In the genomic region with DNA sequence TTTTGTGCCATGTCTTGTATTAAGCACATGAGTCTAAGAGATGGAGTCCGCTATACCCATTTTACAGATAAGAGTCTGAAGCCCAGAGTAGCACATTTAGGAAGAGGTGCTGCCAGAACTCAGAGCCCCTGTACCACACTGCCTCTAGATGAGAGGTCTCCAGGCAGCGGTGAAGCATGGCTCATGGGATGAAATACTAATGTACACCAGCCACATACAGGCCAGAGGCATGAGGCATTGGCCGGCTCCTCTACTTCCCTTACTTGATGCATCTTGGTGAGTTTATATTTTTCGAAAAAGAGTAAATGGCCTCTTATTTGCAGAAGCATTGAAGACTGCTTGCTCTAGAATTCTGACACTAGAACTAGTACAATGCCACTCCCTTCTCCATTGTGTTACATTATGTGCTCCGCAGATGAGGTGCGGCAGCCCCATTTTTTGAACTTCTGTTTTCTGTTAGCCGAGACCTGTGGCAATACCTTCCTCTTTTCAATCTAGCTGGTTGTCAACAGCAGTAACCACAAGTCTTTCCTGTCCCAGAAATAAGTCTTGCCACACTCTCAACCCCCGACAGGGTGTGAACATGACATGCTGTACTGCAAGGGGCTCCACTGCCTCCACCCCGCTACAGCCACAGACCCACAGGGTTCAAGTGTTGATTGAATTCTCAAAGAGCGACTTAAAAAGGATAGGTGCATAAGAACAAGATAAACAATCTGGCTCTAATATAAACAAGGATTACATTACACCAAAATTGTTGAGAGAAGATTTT, we compare ENCODE assay signal across 9 cellular contexts.
A peak's percentile ranks its signal among the peaks of the same experiment; 100 is the strongest.
DNase-seq lines count a peak whose midpoint lies in the region; ATAC-seq and TF ChIP-seq lines count a peak whose summit lies in the region.
"Had no signal": no experiment of that assay in that cellular context is flagged by ENCODE, and none has a peak within 500 bp of the region (broad histone marks: within the 10 kb centered on the region; RNA-seq: fewer than 3 reads in every experiment).

No MANE protein-coding gene starts in this region.

- peaks cover 12% of the 10 kb centered on the region for H3K36me3 Mint-ChIP-seq in activated T-helper 17 cell treated with anti-CD3 and anti-CD28 coated beads, Interleukin-2, amount 50 U/mL, for 72 hours (ENCODE audit: low read depth)
- peaks cover 14% of the 10 kb centered on the region for H3K36me3 Mint-ChIP-seq in WTC11

- TF ChIP-seq CTCF in GM06990 (IDR thresholded peaks at IDR 0.05; ENCODE audit: insufficient read depth, low read length, poor library complexity, severe bottlenecking): peak; percentile 6
- no peak for TF ChIP-seq CTCF in NB4 (IDR thresholded peaks at IDR 0.05; ENCODE audit: low read depth, low read length)
- TF ChIP-seq CTCF in omental fat pad (IDR thresholded peaks at IDR 0.05): no peak
- no peak for TF ChIP-seq CTCF in WTC11 (IDR thresholded peaks at IDR 0.05)

- DNase-seq in GM06990 (ENCODE audit: extremely low read depth, insufficient read length) (peak; percentile 77), NB4 (ENCODE audit: low read depth) (peak; percentile 96), left kidney (ENCODE audit: low read depth, low spot score) (peak; percentile 56), omental fat pad (ENCODE audit: low spot score) (no peak), WTC11 (ENCODE audit: low spot score) (no peak)
- peak; percentile 58 to 91 (median 78) for DNase-seq in stimulated activated naive CD4-positive, alpha-beta T cell (lab: John Stamatoyannopoulos, UW)

- TF ChIP-seq POLR2A in NB4 (IDR thresholded peaks at IDR 0.05; ENCODE audit: extremely low read depth, insufficient read length): peak; percentile 23

- peak; percentile 65 for ATAC-seq in GM21737 (IDR thresholded peaks at IDR 0.05; ENCODE audit: unreplicated experiment)
- ATAC-seq in activated T-helper 17 cell treated with anti-CD3 and anti-CD28 coated beads, Interleukin-2, amount 50 U/mL, for 72 hours (replicated peaks): peak; percentile 57
- ATAC-seq in omental fat pad (ENCODE audit: low FRiP score): no peak
- ATAC-seq in WTC11: no peak

- H3K4me3 Mint-ChIP-seq in activated T-helper 17 cell treated with anti-CD3 and anti-CD28 coated beads, Interleukin-2, amount 50 U/mL, for 72 hours: no peak overlapping the region
- H3K4me3 Mint-ChIP-seq in WTC11: no peak overlapping the region

- H3K4me3 ChIP-seq in GM06990 (replicated peaks; ENCODE audit: low read depth, low read length): peak overlapping the region; percentile 82
- peak overlapping the region; percentile 96 for H3K4me3 ChIP-seq in NB4 (ENCODE audit: low read depth, low read length)

- H3K27me3 Mint-ChIP-seq in activated T-helper 17 cell treated with anti-CD3 and anti-CD28 coated beads, Interleukin-2, amount 50 U/mL, for 72 hours: no peaks in the 10 kb centered on the region
- peaks cover 5% of the 10 kb centered on the region for H3K27me3 Mint-ChIP-seq in WTC11 (ENCODE audit: low read depth)

- no peaks in the 10 kb centered on the region for H3K27me3 ChIP-seq in GM06990 (replicated peaks; ENCODE audit: control insufficient read depth, insufficient read depth, low read length)
- H3K27me3 ChIP-seq: vagina had no signal

- H3K36me3 ChIP-seq in GM06990 (ENCODE audit: control insufficient read depth, insufficient read depth, low read length): no peaks in the 10 kb centered on the region
- H3K36me3 ChIP-seq: vagina had no signal

- no peak overlapping the region for H3K27ac Mint-ChIP-seq in activated T-helper 17 cell treated with anti-CD3 and anti-CD28 coated beads, Interleukin-2, amount 50 U/mL, for 72 hours
- H3K27ac Mint-ChIP-seq in WTC11: no peak overlapping the region

- POLR2A ChIA-PET in WTC11 (lab: Charles Lee): no interaction called here

- peaks cover 33% of the 10 kb centered on the region for H3K4me1 Mint-ChIP-seq in activated T-helper 17 cell treated with anti-CD3 and anti-CD28 coated beads, Interleukin-2, amount 50 U/mL, for 72 hours
- H3K4me1 Mint-ChIP-seq in WTC11: peaks cover 34% of the 10 kb centered on the region

- peaks cover 4% of the 10 kb centered on the region for H3K9me3 Mint-ChIP-seq in activated T-helper 17 cell treated with anti-CD3 and anti-CD28 coated beads, Interleukin-2, amount 50 U/mL, for 72 hours
- peaks cover 14% of the 10 kb centered on the region for H3K9me3 Mint-ChIP-seq in WTC11

- CTCF ChIA-PET in WTC11 (lab: Charles Lee): interaction anchor here (3.2 kb wide), 2 partner anchors 67 to 108 kb away, joined by 13 to 20 read pairs; no protein-coding TSS in a partner anchor

TF ChIP-seq in WTC11, 78 proteins besides CTCF, POLR2A, EP300 and RAD21:
- no peak for TF ChIP-seq SP1 (CRISPR knock-in tag; conservative IDR thresholded peaks at IDR 0.05)
- TF ChIP-seq, protein P1, sequence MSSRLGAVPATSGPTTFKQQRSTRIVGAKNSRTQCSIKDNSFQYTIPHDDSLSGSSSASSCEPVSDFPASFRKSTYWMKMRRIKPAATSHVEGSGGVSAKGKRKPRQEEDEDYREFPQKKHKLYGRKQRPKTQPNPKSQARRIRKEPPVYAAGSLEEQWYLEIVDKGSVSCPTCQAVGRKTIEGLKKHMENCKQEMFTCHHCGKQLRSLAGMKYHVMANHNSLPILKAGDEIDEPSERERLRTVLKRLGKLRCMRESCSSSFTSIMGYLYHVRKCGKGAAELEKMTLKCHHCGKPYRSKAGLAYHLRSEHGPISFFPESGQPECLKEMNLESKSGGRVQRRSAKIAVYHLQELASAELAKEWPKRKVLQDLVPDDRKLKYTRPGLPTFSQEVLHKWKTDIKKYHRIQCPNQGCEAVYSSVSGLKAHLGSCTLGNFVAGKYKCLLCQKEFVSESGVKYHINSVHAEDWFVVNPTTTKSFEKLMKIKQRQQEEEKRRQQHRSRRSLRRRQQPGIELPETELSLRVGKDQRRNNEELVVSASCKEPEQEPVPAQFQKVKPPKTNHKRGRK (CRISPR knock-in tag; IDR thresholded peaks at IDR 0.05; ENCODE audit: borderline replicate concordance): no peak
- no peak for TF ChIP-seq ZNF416 (CRISPR knock-in tag; IDR thresholded peaks at IDR 0.05)
- TF ChIP-seq, protein P2, sequence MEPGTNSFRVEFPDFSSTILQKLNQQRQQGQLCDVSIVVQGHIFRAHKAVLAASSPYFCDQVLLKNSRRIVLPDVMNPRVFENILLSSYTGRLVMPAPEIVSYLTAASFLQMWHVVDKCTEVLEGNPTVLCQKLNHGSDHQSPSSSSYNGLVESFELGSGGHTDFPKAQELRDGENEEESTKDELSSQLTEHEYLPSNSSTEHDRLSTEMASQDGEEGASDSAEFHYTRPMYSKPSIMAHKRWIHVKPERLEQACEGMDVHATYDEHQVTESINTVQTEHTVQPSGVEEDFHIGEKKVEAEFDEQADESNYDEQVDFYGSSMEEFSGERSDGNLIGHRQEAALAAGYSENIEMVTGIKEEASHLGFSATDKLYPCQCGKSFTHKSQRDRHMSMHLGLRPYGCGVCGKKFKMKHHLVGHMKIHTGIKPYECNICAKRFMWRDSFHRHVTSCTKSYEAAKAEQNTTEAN (CRISPR knock-in tag; IDR thresholded peaks at IDR 0.05): no peak
- no peak for TF ChIP-seq FOXP1 (CRISPR knock-in tag; IDR thresholded peaks at IDR 0.05; ENCODE audit: borderline replicate concordance)
- no peak for TF ChIP-seq MYBL2 (CRISPR knock-in tag; IDR thresholded peaks at IDR 0.05)
- TF ChIP-seq, protein P3, sequence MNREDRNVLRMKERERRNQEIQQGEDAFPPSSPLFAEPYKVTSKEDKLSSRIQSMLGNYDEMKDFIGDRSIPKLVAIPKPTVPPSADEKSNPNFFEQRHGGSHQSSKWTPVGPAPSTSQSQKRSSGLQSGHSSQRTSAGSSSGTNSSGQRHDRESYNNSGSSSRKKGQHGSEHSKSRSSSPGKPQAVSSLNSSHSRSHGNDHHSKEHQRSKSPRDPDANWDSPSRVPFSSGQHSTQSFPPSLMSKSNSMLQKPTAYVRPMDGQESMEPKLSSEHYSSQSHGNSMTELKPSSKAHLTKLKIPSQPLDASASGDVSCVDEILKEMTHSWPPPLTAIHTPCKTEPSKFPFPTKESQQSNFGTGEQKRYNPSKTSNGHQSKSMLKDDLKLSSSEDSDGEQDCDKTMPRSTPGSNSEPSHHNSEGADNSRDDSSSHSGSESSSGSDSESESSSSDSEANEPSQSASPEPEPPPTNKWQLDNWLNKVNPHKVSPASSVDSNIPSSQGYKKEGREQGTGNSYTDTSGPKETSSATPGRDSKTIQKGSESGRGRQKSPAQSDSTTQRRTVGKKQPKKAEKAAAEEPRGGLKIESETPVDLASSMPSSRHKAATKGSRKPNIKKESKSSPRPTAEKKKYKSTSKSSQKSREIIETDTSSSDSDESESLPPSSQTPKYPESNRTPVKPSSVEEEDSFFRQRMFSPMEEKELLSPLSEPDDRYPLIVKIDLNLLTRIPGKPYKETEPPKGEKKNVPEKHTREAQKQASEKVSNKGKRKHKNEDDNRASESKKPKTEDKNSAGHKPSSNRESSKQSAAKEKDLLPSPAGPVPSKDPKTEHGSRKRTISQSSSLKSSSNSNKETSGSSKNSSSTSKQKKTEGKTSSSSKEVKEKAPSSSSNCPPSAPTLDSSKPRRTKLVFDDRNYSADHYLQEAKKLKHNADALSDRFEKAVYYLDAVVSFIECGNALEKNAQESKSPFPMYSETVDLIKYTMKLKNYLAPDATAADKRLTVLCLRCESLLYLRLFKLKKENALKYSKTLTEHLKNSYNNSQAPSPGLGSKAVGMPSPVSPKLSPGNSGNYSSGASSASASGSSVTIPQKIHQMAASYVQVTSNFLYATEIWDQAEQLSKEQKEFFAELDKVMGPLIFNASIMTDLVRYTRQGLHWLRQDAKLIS (CRISPR knock-in tag; IDR thresholded peaks at IDR 0.05; ENCODE audit: borderline replicate concordance): no peak
- no peak for TF ChIP-seq JAZF1 (CRISPR knock-in tag; IDR thresholded peaks at IDR 0.05)
- TF ChIP-seq IRF2 (CRISPR knock-in tag; IDR thresholded peaks at IDR 0.05; ENCODE audit: borderline replicate concordance, low read depth): no peak
- TF ChIP-seq, protein P4, sequence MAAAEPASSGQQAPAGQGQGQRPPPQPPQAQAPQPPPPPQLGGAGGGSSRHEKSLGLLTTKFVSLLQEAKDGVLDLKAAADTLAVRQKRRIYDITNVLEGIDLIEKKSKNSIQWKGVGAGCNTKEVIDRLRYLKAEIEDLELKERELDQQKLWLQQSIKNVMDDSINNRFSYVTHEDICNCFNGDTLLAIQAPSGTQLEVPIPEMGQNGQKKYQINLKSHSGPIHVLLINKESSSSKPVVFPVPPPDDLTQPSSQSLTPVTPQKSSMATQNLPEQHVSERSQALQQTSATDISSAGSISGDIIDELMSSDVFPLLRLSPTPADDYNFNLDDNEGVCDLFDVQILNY (CRISPR knock-in tag; IDR thresholded peaks at IDR 0.05): no peak

Comparison
In these comparisons a context has a peak if more than half of its experiments do, and no peak if none do; other contexts are left out.
1. DNase-seq: peak in GM06990 (single experiment), NB4 (single experiment), left kidney (single experiment) and stimulated activated naive CD4-positive, alpha-beta T cell (6 of 6); none in omental fat pad (single experiment) and WTC11 (single experiment).
2. ATAC-seq: peak in GM21737 (single experiment) and activated T-helper 17 cell treated with anti-CD3 and anti-CD28 coated beads, Interleukin-2, amount 50 U/mL, for 72 hours (single experiment); none in omental fat pad (single experiment) and WTC11 (single experiment).